In the genomic region with DNA sequence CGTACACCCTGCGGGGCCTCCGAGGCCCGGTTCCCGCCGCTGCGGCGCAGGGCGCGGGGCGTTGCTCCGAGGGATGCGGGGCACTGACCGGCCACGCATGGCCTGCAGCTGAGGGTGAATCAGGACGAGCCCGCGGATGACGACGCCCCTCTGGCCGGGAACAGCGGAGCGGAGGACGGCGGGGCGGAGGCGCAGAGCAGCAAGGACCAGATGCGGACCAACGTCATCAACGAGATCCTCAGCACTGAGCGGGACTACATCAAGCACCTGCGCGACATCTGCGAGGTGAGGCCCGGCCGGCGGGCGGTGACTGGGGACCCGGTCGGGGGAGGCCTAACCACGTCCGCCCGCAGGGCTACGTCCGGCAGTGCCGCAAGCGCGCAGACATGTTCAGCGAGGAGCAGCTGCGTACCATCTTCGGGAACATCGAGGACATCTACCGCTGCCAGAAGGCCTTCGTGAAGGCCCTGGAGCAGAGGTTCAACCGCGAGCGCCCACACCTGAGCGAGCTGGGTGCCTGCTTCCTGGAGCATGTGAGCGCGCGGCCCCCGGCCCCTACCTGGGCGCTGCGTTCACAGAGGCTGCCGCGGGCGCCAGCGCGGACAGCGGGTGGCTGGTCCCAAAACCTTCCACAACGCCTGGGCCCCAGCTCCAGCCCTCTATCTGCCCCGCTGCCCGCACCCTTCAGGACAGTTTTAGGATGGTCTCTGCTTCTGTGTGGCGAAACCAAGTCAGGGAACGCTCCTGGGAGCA, we compare ENCODE assay signal across 10 cellular contexts. TPM values are rescaled to one million over a fixed set of nuclear protein-coding genes. Genes with fewer than 3 reads are reported as not detected.
DNase-seq lines count a peak whose midpoint lies in the region; ATAC-seq and TF ChIP-seq lines count a peak whose summit lies in the region.
"Had no signal": no experiment of that assay in that cellular context is flagged by ENCODE, and none has a peak within 500 bp of the region (broad histone marks: within the 10 kb centered on the region; RNA-seq: fewer than 3 reads in every experiment).

No MANE protein-coding gene starts in this region.

- no peak for TF ChIP-seq CTCF in GM23338 (conservative IDR thresholded peaks at IDR 0.05; ENCODE audit: low read depth in 2 of 2)
- no peak for TF ChIP-seq CTCF in esophagus muscularis mucosa (IDR thresholded peaks at IDR 0.05)

- H4K20me1 ChIP-seq in GM23338 (replicated peaks; ENCODE audit: insufficient read depth) = no peaks in the 10 kb centered on the region

- WGBS in esophagus muscularis mucosa = 59% methylated on average over 48 of the region's 75 CpGs

- intact Hi-C loops in esophagus muscularis mucosa (cut with DNase I) = no loop called here

- no peak overlapping the region for H3K4me3 ChIP-seq in GM23338
- H3K4me3 ChIP-seq in esophagus muscularis mucosa = peak overlapping the region in 3 of 4 donors; percentile 10 to 15 (median 14)

- H3F3A ChIP-seq in GM23338 (replicated peaks; ENCODE audit: low read depth) = no peaks in the 10 kb centered on the region

- TF ChIP-seq POLR2A in esophagus muscularis mucosa (IDR thresholded peaks at IDR 0.05; ENCODE audit: low read depth) = no peak

- no peak for DNase-seq in GM23338 (ENCODE audit: low spot score)
- DNase-seq in activated CD8-positive, alpha-beta memory T cell treated with anti-CD3 and anti-CD28 coated beads, Interleukin-2, amount 10 ng/mL, durations not matched to agents 7 days and 5 days = peak; percentile 66
- no peak for DNase-seq in esophagus muscularis mucosa (ENCODE audit: extremely low spot score)
- DNase-seq in stimulated activated CD4-positive, alpha-beta T cell treated with anti-CD3 and anti-CD28 coated beads, Interleukin-4, amount 100 ng/mL, for 24 hours = peak; percentile 16
- no peak for DNase-seq in RKO (ENCODE audit: low spot score)
- no peak for DNase-seq in NCI-H446 (lab: John Stamatoyannopoulos, UW)
- DNase-seq: GDM1, NCI-H2107 had no signal

- peaks cover 30% of the 10 kb centered on the region for H3K27me3 Mint-ChIP-seq in GM23338 (ENCODE audit: insufficient read depth, low read depth, poor library complexity)
- peaks cover 37% of the 10 kb centered on the region for H3K27me3 Mint-ChIP-seq in activated CD8-positive, alpha-beta memory T cell treated with anti-CD3 and anti-CD28 coated beads, Interleukin-2, amount 10 ng/mL, durations not matched to agents 7 days and 5 days

- no peak overlapping the region for H3K4me3 Mint-ChIP-seq in GM23338
- peak overlapping the region; percentile 48 for H3K4me3 Mint-ChIP-seq in activated CD8-positive, alpha-beta memory T cell treated with anti-CD3 and anti-CD28 coated beads, Interleukin-2, amount 10 ng/mL, durations not matched to agents 7 days and 5 days

- H3K4me1 ChIP-seq in GM23338 (ENCODE audit: insufficient read depth) = no peaks in the 10 kb centered on the region; the same call in 1 of the 2 replicates
- peaks cover 5 to 29% (median 18%) of the 10 kb centered on the region in 4 donors for H3K4me1 ChIP-seq in esophagus muscularis mucosa

- TF ChIP-seq EP300 in esophagus muscularis mucosa (IDR thresholded peaks at IDR 0.05) = no peak

- peaks cover 9% of the 10 kb centered on the region; the same call in 2 of the 3 replicates for H3K4me1 Mint-ChIP-seq in GM23338
- peaks cover 30% of the 10 kb centered on the region for H3K4me1 Mint-ChIP-seq in activated CD8-positive, alpha-beta memory T cell treated with anti-CD3 and anti-CD28 coated beads, Interleukin-2, amount 10 ng/mL, durations not matched to agents 7 days and 5 days

- CTCF ChIA-PET in activated CD8-positive, alpha-beta memory T cell treated with anti-CD3 and anti-CD28 coated beads, Interleukin-2, amount 10 ng/mL, durations not matched to agents 7 days and 5 days (lab: Charles Lee) = interaction anchor here (1.2 to 1.9 kb wide), 3 partner anchors 52 to 166 kb away, joined by 4 read pairs; no protein-coding TSS in a partner anchor

- H3K27me3 ChIP-seq in GM23338 (ENCODE audit: insufficient read depth) (peaks cover 11% of the 10 kb centered on the region), esophagus muscularis mucosa (peaks cover 0 to 6% (median 0%) of the 10 kb centered on the region in 4 donors)

- no peaks in the 10 kb centered on the region for H3K9me3 ChIP-seq in esophagus muscularis mucosa

- H3K27ac Mint-ChIP-seq in GM23338 = no peak overlapping the region
- peak overlapping the region; percentile 63 for H3K27ac Mint-ChIP-seq in activated CD8-positive, alpha-beta memory T cell treated with anti-CD3 and anti-CD28 coated beads, Interleukin-2, amount 10 ng/mL, durations not matched to agents 7 days and 5 days

- no peaks in the 10 kb centered on the region for H3K79me2 ChIP-seq in GM23338 (replicated peaks; ENCODE audit: insufficient read depth)

- H2AFZ ChIP-seq in GM23338 = no peak overlapping the region

- H3K36me3 ChIP-seq in GM23338 (ENCODE audit: insufficient read depth) = no peaks in the 10 kb centered on the region
- peaks cover 0 to 52% (median 12%) of the 10 kb centered on the region in 4 donors for H3K36me3 ChIP-seq in esophagus muscularis mucosa

- H3K9me3 Mint-ChIP-seq in GM23338 = no peaks in the 10 kb centered on the region; the same call in 2 of the 3 replicates
- H3K9me3 Mint-ChIP-seq in activated CD8-positive, alpha-beta memory T cell treated with anti-CD3 and anti-CD28 coated beads, Interleukin-2, amount 10 ng/mL, durations not matched to agents 7 days and 5 days (ENCODE audit: low read depth) = no peaks in the 10 kb centered on the region

- H3K4me2 ChIP-seq in GM23338 = no peak overlapping the region

- ATAC-seq in GM23338 (peak; percentile 8), HG02981 (IDR thresholded peaks at IDR 0.05; ENCODE audit: unreplicated experiment) (no peak), GM18873 (IDR thresholded peaks at IDR 0.05; ENCODE audit: low FRiP score, unreplicated experiment) (no peak)
- ATAC-seq in activated CD8-positive, alpha-beta memory T cell treated with anti-CD3 and anti-CD28 coated beads, Interleukin-2, amount 10 ng/mL, durations not matched to agents 7 days and 5 days = peak; percentile 55

- H3K36me3 Mint-ChIP-seq in GM23338 (ENCODE audit: low read depth) = no peaks in the 10 kb centered on the region; the same call in 2 of the 3 replicates
- no peaks in the 10 kb centered on the region for H3K36me3 Mint-ChIP-seq in activated CD8-positive, alpha-beta memory T cell treated with anti-CD3 and anti-CD28 coated beads, Interleukin-2, amount 10 ng/mL, durations not matched to agents 7 days and 5 days

- H3K27ac ChIP-seq in GM23338 (ENCODE audit: low read depth) (no peak overlapping the region), esophagus muscularis mucosa (replicated peaks in 1 of 4) (no peak overlapping the region)

- no peaks in the 10 kb centered on the region for H3K9me2 ChIP-seq in GM23338 (ENCODE audit: insufficient read depth)

TF ChIP-seq in GM23338, 12 proteins besides CTCF, POLR2A, EP300 and RAD21 (continues in another document):
- TF ChIP-seq STAT1 (IDR thresholded peaks at IDR 0.05; ENCODE audit: unreplicated experiment) = no peak

RNA-seq across cellular contexts. Expression of a gene that starts 53.2 kb away (rescaled TPM):
- 70.5 and 76.8 TPM in 2 replicates for total RNA-seq in GM23338 (2014; rRNA removed; shearing (Covaris generic))
- 18.8 and 19.1 TPM in 2 replicates for polyA plus RNA-seq in GM23338 (2016; fragmentation: Nextera tagmentation; extraction: Ambion mirVana)
- 10 to 100 TPM; 40.6 to 65.5 TPM for total RNA-seq in activated CD8-positive, alpha-beta memory T cell treated with anti-CD3 and anti-CD28 coated beads, Interleukin-2, amount 10 ng/mL, durations not matched to agents 7 days and 5 days
- 100 to 1,000 TPM; 155 to 193 (median 182) TPM for total RNA-seq in esophagus muscularis mucosa

Comparison
In these comparisons a context has a peak if more than half of its experiments do, and no peak if none do; other contexts are left out.
1. ATAC-seq: peak in GM23338 (single experiment) and activated CD8-positive, alpha-beta memory T cell treated with anti-CD3 and anti-CD28 coated beads, Interleukin-2, amount 10 ng/mL, durations not matched to agents 7 days and 5 days (single experiment); none in HG02981 (single experiment) and GM18873 (single experiment).
2. DNase-seq: peak in activated CD8-positive, alpha-beta memory T cell treated with anti-CD3 and anti-CD28 coated beads, Interleukin-2, amount 10 ng/mL, durations not matched to agents 7 days and 5 days (single experiment) and stimulated activated CD4-positive, alpha-beta T cell treated with anti-CD3 and anti-CD28 coated beads, Interleukin-4, amount 100 ng/mL, for 24 hours (single experiment); none in GM23338 (single experiment), esophagus muscularis mucosa (single experiment), RKO (single experiment) and NCI-H446 (0 of 2).